Comparison of ENCODE assay signal across 32 cellular contexts in genomic region chr16:78194948-78195347, GRCh38.
"Had no signal": no experiment of that assay in that cellular context is flagged by ENCODE, and none has a peak within 500 bp of the region (broad histone marks: within the 10 kb centered on the region; RNA-seq: fewer than 3 reads in every experiment).

No MANE protein-coding gene starts in this region.

- H3K4me1 ChIP-seq: adrenal gland, breast epithelium, SJSA1 had no signal

- H3K9me3 Mint-ChIP-seq: activated B cell treated with CpG ODN at 0.5 μM for 24 hours; activated CD4-positive, alpha-beta memory T cell treated with anti-CD3 and anti-CD28 coated beads for 36 hours; activated T-helper 17 cell treated with anti-CD3 and anti-CD28 coated beads, Interleukin-2, amount 50 U/mL, for 72 hours had no signal

- H3K36me3 Mint-ChIP-seq: activated CD4-positive, alpha-beta memory T cell treated with anti-CD3 and anti-CD28 coated beads for 36 hours had no signal

- DNase-seq: activated B cell treated with CpG ODN at 0.5 μM for 24 hours; activated CD4-positive, alpha-beta memory T cell treated with anti-CD3 and anti-CD28 coated beads for 36 hours; activated CD4-positive, alpha-beta T cell treated with anti-CD3 and anti-CD28 coated beads for 1 hour; activated CD4-positive, alpha-beta T cell treated with anti-CD3 and anti-CD28 coated beads, Interleukin-2, amount 10 ng/mL, durations not matched to agents 7 days and 5 days; activated CD8-positive, alpha-beta memory T cell treated with anti-CD3 and anti-CD28 coated beads for 24 hours; activated gamma-delta T cell; activated naive CD4-positive, alpha-beta T cell treated with anti-CD3 and anti-CD28 coated beads for 36 hours; activated naive CD8-positive, alpha-beta T cell treated with anti-CD3 and anti-CD28 coated beads, Interleukin-2, amount 10 ng/mL, durations not matched to agents 7 days and 5 days; activated T-cell treated with anti-CD3 and anti-CD28 coated beads, Interleukin-2, amount 50 U/mL, for 48 hours; adrenal gland; anterior cingulate cortex; central memory CD4-positive, alpha-beta T cell; IMR-90; KBM-7; MG63; NCI-H1092 treated with DMSO at 0.1 percent for 48 hours; NCI-H1417 treated with DMSO at 0.1 percent for 48 hours; NCI-H1694; NCI-H2029; NCI-H2107; NCI-H2171 treated with DMSO at 0.1 percent for 48 hours; NCI-H226; NCI-H526; NK-92 treated with Interleukin-12 subunit alpha and Interleukin-12 subunit beta, amount 100 ng/mL, for 24 hours; PC-3; SHP77; T1000 had no signal

- H3K36me3 ChIP-seq: adrenal gland, breast epithelium, MG63, SJSA1 had no signal

- H3K27ac ChIP-seq: adrenal gland, breast epithelium, SJSA1 had no signal

- H3K4me3 Mint-ChIP-seq: activated B cell treated with CpG ODN at 0.5 μM for 24 hours; activated CD4-positive, alpha-beta memory T cell treated with anti-CD3 and anti-CD28 coated beads for 36 hours; activated CD4-positive, alpha-beta T cell treated with anti-CD3 and anti-CD28 coated beads, Interleukin-2, amount 10 ng/mL, durations not matched to agents 7 days and 5 days; activated naive CD4-positive, alpha-beta T cell treated with anti-CD3 and anti-CD28 coated beads for 36 hours; activated naive CD8-positive, alpha-beta T cell treated with anti-CD3 and anti-CD28 coated beads, Interleukin-2, amount 10 ng/mL, durations not matched to agents 7 days and 5 days; activated T-helper 17 cell treated with anti-CD3 and anti-CD28 coated beads, Interleukin-2, amount 50 U/mL, for 72 hours; T-helper 1 cell treated with Interleukin-12 subunit alpha and Interleukin-12 subunit beta and Interleukin-4 antibody, amounts not matched to agents 30 μg/mL and 1 μg/mL, for 36 hours had no signal

- H3K27ac Mint-ChIP-seq: activated B cell treated with CpG ODN at 0.5 μM for 24 hours; activated CD4-positive, alpha-beta memory T cell treated with anti-CD3 and anti-CD28 coated beads for 36 hours; activated CD4-positive, alpha-beta T cell treated with anti-CD3 and anti-CD28 coated beads, Interleukin-2, amount 10 ng/mL, durations not matched to agents 7 days and 5 days; activated naive CD4-positive, alpha-beta T cell treated with anti-CD3 and anti-CD28 coated beads for 36 hours; activated naive CD8-positive, alpha-beta T cell treated with anti-CD3 and anti-CD28 coated beads, Interleukin-2, amount 10 ng/mL, durations not matched to agents 7 days and 5 days; activated T-helper 17 cell treated with anti-CD3 and anti-CD28 coated beads, Interleukin-2, amount 50 U/mL, for 72 hours; T-helper 1 cell treated with Interleukin-12 subunit alpha and Interleukin-12 subunit beta and Interleukin-4 antibody, amounts not matched to agents 30 μg/mL and 1 μg/mL, for 36 hours had no signal

- ATAC-seq: activated T-helper 17 cell treated with anti-CD3 and anti-CD28 coated beads, Interleukin-2, amount 50 U/mL, for 72 hours; PC-3; SK-N-SH treated with all-trans-retinoic acid at 6 μM for 48 hours had no signal

- H3K27me3 ChIP-seq: adrenal gland, breast epithelium, MG63, SJSA1 had no signal

- H3K9me3 ChIP-seq: adrenal gland, breast epithelium, MG63, SJSA1 had no signal

- H3K4me3 ChIP-seq: adrenal gland, breast epithelium, MG63, SJSA1 had no signal

- H3K27me3 Mint-ChIP-seq: activated B cell treated with CpG ODN at 0.5 μM for 24 hours; activated CD4-positive, alpha-beta memory T cell treated with anti-CD3 and anti-CD28 coated beads for 36 hours; activated CD4-positive, alpha-beta T cell treated with anti-CD3 and anti-CD28 coated beads, Interleukin-2, amount 10 ng/mL, durations not matched to agents 7 days and 5 days; activated naive CD8-positive, alpha-beta T cell treated with anti-CD3 and anti-CD28 coated beads, Interleukin-2, amount 10 ng/mL, durations not matched to agents 7 days and 5 days; activated T-helper 17 cell treated with anti-CD3 and anti-CD28 coated beads, Interleukin-2, amount 50 U/mL, for 72 hours had no signal

- H3K4me1 Mint-ChIP-seq: activated CD4-positive, alpha-beta T cell treated with anti-CD3 and anti-CD28 coated beads, Interleukin-2, amount 10 ng/mL, durations not matched to agents 7 days and 5 days; activated naive CD8-positive, alpha-beta T cell treated with anti-CD3 and anti-CD28 coated beads, Interleukin-2, amount 10 ng/mL, durations not matched to agents 7 days and 5 days; activated T-helper 17 cell treated with anti-CD3 and anti-CD28 coated beads, Interleukin-2, amount 50 U/mL, for 72 hours had no signal
